1 cellular context compared by ENCODE assay signal in genomic region chrX:53324803-53325202, GRCh38.
TF ChIP-seq lines count a peak whose summit lies in the region.

No MANE protein-coding gene starts in this region.

TF ChIP-seq in K562, 482 proteins besides CTCF, POLR2A, EP300 and RAD21 (continued from another document):
- TF ChIP-seq ZBTB40 (IDR thresholded peaks at IDR 0.05) (0 out of 2 replicates have a peak, but pooled peaks have one; percentile 34), ZBTB40 (CRISPR knock-in tag; IDR thresholded peaks at IDR 0.05) (no peak)
